1 cellular context compared by ENCODE assay signal in the genomic region with DNA sequence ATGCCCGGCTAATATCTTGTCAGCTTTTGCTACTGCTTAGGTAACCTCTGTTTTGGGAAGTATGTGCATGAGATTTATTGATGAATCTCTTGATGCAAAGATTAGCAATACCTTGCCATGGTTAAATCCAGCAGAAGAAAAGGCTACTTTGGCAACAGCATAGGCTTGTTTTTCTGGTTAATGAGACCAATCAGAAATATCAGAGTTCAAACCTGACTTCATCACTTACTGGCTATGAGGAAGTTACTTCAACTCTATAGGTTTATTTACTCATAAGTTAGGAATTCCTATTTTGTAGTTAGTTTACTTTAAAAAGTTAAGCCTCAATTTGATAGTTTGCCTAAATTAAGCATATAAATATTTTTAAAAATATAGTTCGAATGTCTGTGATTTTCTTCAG.
TF ChIP-seq lines count a peak whose summit lies in the region.

No MANE protein-coding gene starts in this region.

TF ChIP-seq in HCT116, 20 proteins besides CTCF, POLR2A, EP300 and RAD21 (continued from another document):
- TF ChIP-seq, protein P1, sequence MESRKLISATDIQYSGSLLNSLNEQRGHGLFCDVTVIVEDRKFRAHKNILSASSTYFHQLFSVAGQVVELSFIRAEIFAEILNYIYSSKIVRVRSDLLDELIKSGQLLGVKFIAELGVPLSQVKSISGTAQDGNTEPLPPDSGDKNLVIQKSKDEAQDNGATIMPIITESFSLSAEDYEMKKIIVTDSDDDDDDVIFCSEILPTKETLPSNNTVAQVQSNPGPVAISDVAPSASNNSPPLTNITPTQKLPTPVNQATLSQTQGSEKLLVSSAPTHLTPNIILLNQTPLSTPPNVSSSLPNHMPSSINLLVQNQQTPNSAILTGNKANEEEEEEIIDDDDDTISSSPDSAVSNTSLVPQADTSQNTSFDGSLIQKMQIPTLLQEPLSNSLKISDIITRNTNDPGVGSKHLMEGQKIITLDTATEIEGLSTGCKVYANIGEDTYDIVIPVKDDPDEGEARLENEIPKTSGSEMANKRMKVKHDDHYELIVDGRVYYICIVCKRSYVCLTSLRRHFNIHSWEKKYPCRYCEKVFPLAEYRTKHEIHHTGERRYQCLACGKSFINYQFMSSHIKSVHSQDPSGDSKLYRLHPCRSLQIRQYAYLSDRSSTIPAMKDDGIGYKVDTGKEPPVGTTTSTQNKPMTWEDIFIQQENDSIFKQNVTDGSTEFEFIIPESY (IDR thresholded peaks at IDR 0.05; ENCODE audit: extremely low read depth, insufficient replicate concordance, low read length), result no peak
- no peak for TF ChIP-seq YY1 (IDR thresholded peaks at IDR 0.05; ENCODE audit: extremely low read depth, insufficient replicate concordance, low read depth, low read length)
- TF ChIP-seq FOSL1 (IDR thresholded peaks at IDR 0.05; ENCODE audit: low read depth), result no peak
